21 cellular contexts compared by ENCODE assay signal in genomic region chr14:69845787-69846186, GRCh38. TPM values are rescaled to one million over a fixed set of nuclear protein-coding genes. Genes with fewer than 3 reads are reported as not detected.
A peak's percentile ranks its signal among the peaks of the same experiment; 100 is the strongest.
DNase-seq lines count a peak whose midpoint lies in the region; ATAC-seq lines count a peak whose summit lies in the region.
"Had no signal": no experiment of that assay in that cellular context is flagged by ENCODE, and none has a peak within 500 bp of the region (broad histone marks: within the 10 kb centered on the region; RNA-seq: fewer than 3 reads in every experiment).

No MANE protein-coding gene starts in this region.

- no peak for ATAC-seq in GM21447 (IDR thresholded peaks at IDR 0.05; ENCODE audit: unreplicated experiment)
- ATAC-seq: A549, gastrocnemius medialis, GM12878, T-helper 17 cell had no signal

- peak; percentile 12 to 61 for DNase-seq in NCI-H2081 (lab: John Stamatoyannopoulos, UW)
- DNase-seq in NCI-H2081 treated with DMSO at 0.1 percent for 48 hours (lab: John Stamatoyannopoulos, UW): no peak
- peak; percentile 5 for DNase-seq in M059J (ENCODE audit: low read depth)
- peak; percentile 22 for DNase-seq in cerebellum (ENCODE audit: low spot score)
- peak; percentile 22 for DNase-seq in myocyte (ENCODE audit: low read depth)
- no peak for DNase-seq in NCI-H1092 (lab: John Stamatoyannopoulos, UW)
- no peak for DNase-seq in activated T-cell treated with anti-CD3 and anti-CD28 coated beads, Interleukin-2, amount 50 U/mL, for 48 hours
- DNase-seq: activated CD4-positive, CD25-positive, alpha-beta regulatory T cell treated with anti-CD3 and anti-CD28 coated beads, Interleukin-2, amount 50 U/mL, for 72 hours; activated CD8-positive, alpha-beta memory T cell treated with anti-CD3 and anti-CD28 coated beads, Interleukin-2, amount 50 U/mL, for 4 hours; activated naive CD4-positive, alpha-beta T cell; gastrocnemius medialis; natural killer cell; NCI-H2171; T-helper 17 cell had no signal

RNA-seq across cellular contexts. Expression of gene SMOC1, which starts 33.4 kb away (rescaled TPM):
- total RNA-seq in M059J (2014; rRNA removed; shearing (Covaris generic)): 0.05 TPM in 1 of 2 replicates, not detected in the other
- total RNA-seq in cerebellum (83.4 TPM), myocyte (0.21 and 1.4 TPM in 2 replicates)
- polyA plus RNA-seq in myocyte (2012): 0.61 TPM
- total RNA-seq: natural killer cell, T-helper 17 cell had no signal
- polyA plus RNA-seq: CD14-positive monocyte had no signal

RNA-seq across cellular contexts. Expression of gene SLC10A1, which starts 48.7 kb away (rescaled TPM):
- total RNA-seq in M059J (2014; rRNA removed; shearing (Covaris generic)): not detected in 2 replicates
- total RNA-seq in cerebellum: not detected
- not detected in 2 replicates for total RNA-seq in myocyte
- 0.06 TPM for polyA plus RNA-seq in myocyte (2012)
- total RNA-seq: astrocyte, GM12878, lung, natural killer cell, T-helper 17 cell, vagina had no signal
- polyA plus RNA-seq: A549, lung had no signal

Comparison
In these comparisons a context has a peak if more than half of its experiments do, and no peak if none do; other contexts are left out.
1. DNase-seq: peak in NCI-H2081 (2 of 2), M059J (single experiment), cerebellum (single experiment) and myocyte (single experiment); none in NCI-H2081 treated with DMSO at 0.1 percent for 48 hours (single experiment), NCI-H1092 (single experiment) and activated T-cell treated with anti-CD3 and anti-CD28 coated beads, Interleukin-2, amount 50 U/mL, for 48 hours (0 of 2).
2. RNA of gene SMOC1, which starts 33.4 kb away (total RNA-seq): 83.4 TPM in cerebellum (single experiment); 0.21 to 1.4 TPM in myocyte and 0.05 TPM in M059J; every median in the first group is over 10 times any median in the second.